ENCODE assay signal across 21 cellular contexts in the genomic region with DNA sequence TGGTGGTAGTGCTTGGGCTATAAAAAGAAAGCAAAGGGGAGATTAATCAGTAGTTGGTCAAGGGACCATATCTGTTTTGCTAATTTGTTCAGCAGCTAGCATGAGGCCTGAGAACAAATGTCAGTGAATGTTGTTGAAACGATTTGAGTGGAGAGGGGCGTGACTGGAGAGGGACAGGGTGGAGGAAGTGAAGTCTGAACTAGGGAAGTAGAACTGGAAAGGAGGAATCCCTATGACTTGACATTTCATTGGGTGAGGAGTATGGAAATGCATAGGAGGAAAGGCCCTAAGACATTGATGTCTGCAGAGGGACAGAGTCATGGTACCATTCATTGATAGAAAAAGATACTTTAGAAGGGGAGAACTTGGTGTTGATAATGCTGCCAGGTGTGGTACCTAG.
"Had no signal": no experiment of that assay in that cellular context is flagged by ENCODE, and none has a peak within 500 bp of the region (broad histone marks: within the 10 kb centered on the region; RNA-seq: fewer than 3 reads in every experiment).

No MANE protein-coding gene starts in this region.

- ATAC-seq: effector memory CD8-positive, alpha-beta T cell; heart right ventricle had no signal

- H3K4me2 ChIP-seq: neural progenitor cell had no signal

- H3K9ac ChIP-seq: neural progenitor cell had no signal

- H3K36me3 ChIP-seq: left ventricle myocardium inferior, prostate gland, right atrium auricular region, transverse colon, WERI-Rb-1 had no signal

- H3K4me3 Mint-ChIP-seq: activated naive CD4-positive, alpha-beta T cell treated with anti-CD3 and anti-CD28 coated beads, Interleukin-2, amount 50 U/mL, for 24 hours; neural progenitor cell had no signal

- H3K9me3 ChIP-seq: esophagus squamous epithelium, heart right ventricle, left ventricle myocardium inferior, prostate gland, right atrium auricular region, transverse colon had no signal

- H3K27me3 ChIP-seq: esophagus squamous epithelium, heart right ventricle, neural progenitor cell, right atrium auricular region, transverse colon had no signal

- H3K9me3 Mint-ChIP-seq: activated naive CD4-positive, alpha-beta T cell treated with anti-CD3 and anti-CD28 coated beads, Interleukin-2, amount 50 U/mL, for 24 hours; effector memory CD8-positive, alpha-beta T cell had no signal

- H3K27ac Mint-ChIP-seq: activated naive CD4-positive, alpha-beta T cell treated with anti-CD3 and anti-CD28 coated beads, Interleukin-2, amount 50 U/mL, for 24 hours; neural progenitor cell had no signal

- DNase-seq: activated CD4-positive, alpha-beta T cell treated with anti-CD3 and anti-CD28 coated beads for 1 hour; activated CD8-positive, alpha-beta memory T cell treated with anti-CD3 and anti-CD28 coated beads for 24 hours; activated CD8-positive, alpha-beta memory T cell treated with anti-CD3 and anti-CD28 coated beads, Interleukin-2, amount 50 U/mL, for 48 hours; activated effector memory CD4-positive, alpha-beta T cell treated with Interleukin-2 at 50 U/mL for 16 hours; activated T-cell treated with anti-CD3 and anti-CD28 coated beads, Interleukin-2, amount 50 U/mL, for 48 hours; amygdala; effector memory CD8-positive, alpha-beta T cell; esophagus squamous epithelium; heart right ventricle; left ventricle myocardium inferior; mammary epithelial cell; midbrain; stimulated activated CD4-positive, alpha-beta T cell treated with anti-CD3 and anti-CD28 coated beads, Interleukin-2, amount 100 ng/mL, for 24 hours; stimulated activated naive CD4-positive, alpha-beta T cell treated with Interleukin-2 at 50 U/mL for 16 hours; substantia nigra; transverse colon; WERI-Rb-1 had no signal

- H3K4me3 ChIP-seq: esophagus squamous epithelium, heart right ventricle, left ventricle myocardium inferior, neural progenitor cell, prostate gland, right atrium auricular region, transverse colon had no signal

- H2AFZ ChIP-seq: neural progenitor cell had no signal

- H3K27me3 Mint-ChIP-seq: activated naive CD4-positive, alpha-beta T cell treated with anti-CD3 and anti-CD28 coated beads, Interleukin-2, amount 50 U/mL, for 24 hours; effector memory CD8-positive, alpha-beta T cell had no signal

- H3K4me1 ChIP-seq: neural progenitor cell, prostate gland had no signal

- H3K27ac ChIP-seq: esophagus squamous epithelium, heart right ventricle, left ventricle myocardium inferior, neural progenitor cell, prostate gland, right atrium auricular region, transverse colon, WERI-Rb-1 had no signal
